2 cellular contexts compared by ENCODE assay signal in genomic region chr3:139607981-139608380, GRCh38.
A peak's percentile ranks its signal among the peaks of the same experiment; 100 is the strongest.
TF ChIP-seq lines count a peak whose summit lies in the region.

No MANE protein-coding gene starts in this region.

TF ChIP-seq in GM23338, 12 proteins besides CTCF, POLR2A, EP300 and RAD21:
- TF ChIP-seq ZNF462 (CRISPR knock-in tag; IDR thresholded peaks at IDR 0.05): peak; percentile 84; the same call in 1 of the 2 replicates
- no peak for TF ChIP-seq NANOG (IDR thresholded peaks at IDR 0.05; ENCODE audit: borderline replicate concordance)
- TF ChIP-seq POLR2AphosphoS5 (IDR thresholded peaks at IDR 0.05; ENCODE audit: low read depth): no peak

TF ChIP-seq in WTC11, 78 proteins besides CTCF, POLR2A, EP300 and RAD21 (continued from another document):
- TF ChIP-seq PRDM15 (CRISPR knock-in tag; IDR thresholded peaks at IDR 0.05) (no peak), MAX (CRISPR knock-in tag; IDR thresholded peaks at IDR 0.05) (no peak), CBFB (CRISPR knock-in tag; IDR thresholded peaks at IDR 0.05; ENCODE audit: low read depth) (no peak), ZNF512 (CRISPR knock-in tag; IDR thresholded peaks at IDR 0.05; ENCODE audit: borderline replicate concordance) (no peak), ZNF219 (CRISPR knock-in tag; IDR thresholded peaks at IDR 0.05; ENCODE audit: borderline replicate concordance) (no peak), ZNF532 (CRISPR knock-in tag; IDR thresholded peaks at IDR 0.05; ENCODE audit: borderline replicate concordance) (no peak), FOXJ3 (CRISPR knock-in tag; IDR thresholded peaks at IDR 0.05; ENCODE audit: borderline replicate concordance) (no peak), GRHL2 (CRISPR knock-in tag; IDR thresholded peaks at IDR 0.05; ENCODE audit: insufficient replicate concordance, severe bottlenecking) (no peak), MLX (CRISPR knock-in tag; IDR thresholded peaks at IDR 0.05) (no peak), HMGA2 (CRISPR knock-in tag; IDR thresholded peaks at IDR 0.05) (no peak), NR1H2 (CRISPR knock-in tag; IDR thresholded peaks at IDR 0.05) (no peak)
